In genomic region chr1:29124366-29125236, GRCh38 we compare ENCODE assay signal across 1 cellular context.
TF ChIP-seq lines count a peak whose summit lies in the region.

No MANE protein-coding gene starts in this region.

TF ChIP-seq in HEK293, 187 proteins besides CTCF, POLR2A, EP300 and RAD21 (continued from another document):
- TF ChIP-seq PBX3 (CRISPR knock-in tag; IDR thresholded peaks at IDR 0.05) (no peak), ZNF140 (tag by site-specific recombination; IDR thresholded peaks at IDR 0.05) (no peak), ZNF37A (tag by site-specific recombination; IDR thresholded peaks at IDR 0.05) (no peak), PRDM1 (tag by site-specific recombination; IDR thresholded peaks at IDR 0.05) (no peak), ZIC2 (tag by site-specific recombination; IDR thresholded peaks at IDR 0.05) (peak; percentile 78)
